ENCODE assay signal across 14 cellular contexts in genomic region chr9:137195525-137196220, GRCh38.
DNase-seq lines count a peak whose midpoint lies in the region; ATAC-seq lines count a peak whose summit lies in the region.
"Had no signal": no experiment of that assay in that cellular context is flagged by ENCODE, and none has a peak within 500 bp of the region (broad histone marks: within the 10 kb centered on the region; RNA-seq: fewer than 3 reads in every experiment).

No MANE protein-coding gene starts in this region.

- ATAC-seq in HG03460 (IDR thresholded peaks at IDR 0.05; ENCODE audit: unreplicated experiment) = no peak
- no peak for ATAC-seq in HG03045 (IDR thresholded peaks at IDR 0.05; ENCODE audit: unreplicated experiment)

- peaks cover 32% of the 10 kb centered on the region for H3K36me3 ChIP-seq in BLaER1

- peak overlapping the region; percentile 30; the same call in 1 of the 2 replicates for H3K27ac ChIP-seq in BLaER1
- H3K27ac ChIP-seq: epithelial cell of prostate, thoracic aorta had no signal

- H3K27me3 ChIP-seq in BLaER1 = peaks cover 4% of the 10 kb centered on the region; the same call in 1 of the 2 replicates

- no peaks in the 10 kb centered on the region for H3K9me3 ChIP-seq in BLaER1
- H3K9me3 ChIP-seq: thoracic aorta had no signal

- H3K4me1 ChIP-seq in BLaER1 = peaks cover 69% of the 10 kb centered on the region

- peak; percentile 96 for DNase-seq in NCI-H1105 (lab: John Stamatoyannopoulos, UW)
- DNase-seq in NCI-H774 (lab: John Stamatoyannopoulos, UW) = peak; percentile 72
- DNase-seq in kidney tubule cell (ENCODE audit: low spot score) = peak; percentile 47
- no peak for DNase-seq in GDM1 (lab: John Stamatoyannopoulos, UW)
- DNase-seq in NCI-H1694 treated with DMSO at 0.1 percent for 48 hours (lab: John Stamatoyannopoulos, UW) = no peak
- DNase-seq: activated CD4-positive, alpha-beta T cell treated with anti-CD3 and anti-CD28 coated beads, Interleukin-2, amount 50 U/mL, for 48 hours; amniotic stem cell; HCEC 1CT; stimulated activated CD4-positive, alpha-beta T cell treated with anti-CD3 and anti-CD28 coated beads, Interleukin-4, amount 100 ng/mL, for 24 hours had no signal

- H3K4me3 ChIP-seq in BLaER1 = no peak overlapping the region
- H3K4me3 ChIP-seq: thoracic aorta had no signal

- H3K9ac ChIP-seq in BLaER1 = peak overlapping the region; percentile 48; the same call in 1 of the 2 replicates

- no peak overlapping the region for H3K4me2 ChIP-seq in BLaER1

- H4K20me1 ChIP-seq in BLaER1 = peaks cover 84% of the 10 kb centered on the region

Comparison
In these comparisons a context has a peak if more than half of its experiments do, and no peak if none do; other contexts are left out.
1. DNase-seq: peak in NCI-H1105 (single experiment), NCI-H774 (single experiment) and kidney tubule cell (single experiment); none in GDM1 (single experiment) and NCI-H1694 treated with DMSO at 0.1 percent for 48 hours (single experiment).